ENCODE assay signal across 8 cellular contexts in the genomic region with DNA sequence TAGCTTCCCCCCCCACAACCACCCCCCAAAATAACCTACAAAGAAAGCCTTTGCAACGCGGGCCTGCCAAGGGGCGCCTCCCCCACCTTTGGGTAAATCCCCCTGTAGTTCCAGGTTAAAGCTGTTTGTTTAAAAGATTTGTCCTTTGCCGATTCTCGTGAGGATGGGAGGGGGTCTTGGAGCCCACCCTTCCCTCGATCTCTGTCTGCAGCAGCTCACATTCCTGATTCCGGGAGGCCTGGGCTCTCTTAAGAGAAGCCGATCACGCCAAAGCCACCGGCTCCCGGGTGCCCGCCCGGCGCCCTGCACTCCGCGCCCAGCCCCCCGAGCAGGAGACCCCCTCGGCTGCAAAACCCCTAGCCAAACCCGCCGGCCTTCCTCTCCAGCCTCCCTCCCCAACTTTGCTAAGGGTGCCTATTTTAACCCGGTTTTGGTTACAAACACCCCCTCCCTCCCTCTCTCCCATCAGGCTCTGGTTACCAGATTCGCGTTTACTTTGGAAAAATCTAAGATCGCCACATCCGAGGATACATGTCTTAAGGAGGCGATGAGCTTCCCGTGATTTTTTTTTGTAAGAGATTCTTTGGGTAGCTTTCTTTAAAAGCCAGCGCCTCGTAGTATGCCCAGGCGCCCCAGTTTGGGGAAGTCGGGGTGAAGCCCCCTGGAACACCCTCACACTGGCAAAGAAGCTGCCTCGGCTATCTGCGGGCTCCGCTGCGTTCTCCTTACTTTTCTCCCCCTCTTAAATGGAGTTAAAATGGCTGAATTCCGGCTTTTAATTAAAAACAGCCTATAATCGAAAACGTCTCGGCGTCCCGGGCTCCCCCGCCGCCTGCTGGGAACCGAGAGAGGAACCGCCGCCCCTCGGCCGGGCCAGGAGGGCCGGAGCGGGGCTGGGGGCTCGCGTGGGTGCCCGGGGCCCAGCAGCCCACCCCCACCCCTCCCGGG. TPM values are rescaled to one million over a fixed set of nuclear protein-coding genes. Genes with fewer than 3 reads are reported as not detected.
A peak's percentile ranks its signal among the peaks of the same experiment; 100 is the strongest.
DNase-seq lines count a peak whose midpoint lies in the region; ATAC-seq, FAIRE-seq and TF ChIP-seq lines count a peak whose summit lies in the region.

No MANE protein-coding gene starts in this region.

- H3K36me3 ChIP-seq in SJSA1 (peaks cover 26% of the 10 kb centered on the region), H1 (ENCODE audit: control insufficient read depth in 2 of 4, insufficient read depth in 4 of 4, low read length in 3 of 4) (peaks cover 0 to 16% (median 0%) of the 10 kb centered on the region in 4 experiments; a peak in 1 of 8 replicates), mucosa of rectum (ENCODE audit: control insufficient read depth in 2 of 2, insufficient read depth in 2 of 2, low read length in 2 of 2) (no peaks in the 10 kb centered on the region)

- H3K4me1 ChIP-seq in SJSA1 (replicated peaks) (peaks cover 40% of the 10 kb centered on the region), H1 (replicated peaks in 1 of 4; ENCODE audit: control insufficient read depth in 3 of 4, insufficient read depth in 4 of 4, low read length in 3 of 4) (peaks cover 9 to 49% (median 24%) of the 10 kb centered on the region in 4 experiments), mucosa of rectum (ENCODE audit: control insufficient read depth in 2 of 2, insufficient read depth in 2 of 2, low read length in 2 of 2) (peaks cover 16 to 21% of the 10 kb centered on the region in 2 donors)

- H3K79me1 ChIP-seq in H1 (ENCODE audit: low read depth, low read length) = no peaks in the 10 kb centered on the region

- H2BK15ac ChIP-seq in H1 (ENCODE audit: low read length) = no peak overlapping the region

- H3K27me3 Mint-ChIP-seq in activated naive CD4-positive, alpha-beta T cell treated with anti-CD3 and anti-CD28 coated beads, Interleukin-2, amount 50 U/mL, for 24 hours = peaks cover 42% of the 10 kb centered on the region

- POLR2A ChIA-PET in H1 (lab: Charles Lee; ENCODE audit: partially characterized antibody) = interaction anchor here (0.5 to 2.2 kb wide), 13 partner anchors 9 to 444 kb away, joined by 3 to 7 read pairs (median 4); no protein-coding TSS in a partner anchor

- H2BK12ac ChIP-seq in H1 (ENCODE audit: low read depth, low read length) = peak overlapping the region; percentile 80; the same call in 1 of the 2 replicates

- H2AFZ ChIP-seq in H1 (ENCODE audit: low read length) = no peak overlapping the region

- no peaks in the 10 kb centered on the region for H3K9me3 Mint-ChIP-seq in activated naive CD4-positive, alpha-beta T cell treated with anti-CD3 and anti-CD28 coated beads, Interleukin-2, amount 50 U/mL, for 24 hours

- no peaks in the 10 kb centered on the region for H3K27me3 ChIP-seq in SJSA1 (replicated peaks)
- H3K27me3 ChIP-seq in H1 (replicated peaks in 1 of 4; ENCODE audit: control insufficient read depth in 3 of 4, extremely low read depth in 1 of 4, insufficient read depth in 3 of 4, low read length in 3 of 4) = peaks cover 35 to 77% (median 68%) of the 10 kb centered on the region in 4 experiments
- H3K27me3 ChIP-seq in mucosa of rectum (ENCODE audit: control insufficient read depth in 2 of 2, insufficient read depth in 2 of 2, low read length in 2 of 2) = no peaks in the 10 kb centered on the region

- FAIRE-seq in H1 (lab: Jason Lieb, UNC) = no peak

- H3K18ac ChIP-seq in H1 (ENCODE audit: extremely low read depth, low read length) = peak overlapping the region; percentile 32

- no peak overlapping the region for H3K27ac Mint-ChIP-seq in activated naive CD4-positive, alpha-beta T cell treated with anti-CD3 and anti-CD28 coated beads, Interleukin-2, amount 50 U/mL, for 24 hours

- TF ChIP-seq EP300 in H1 (IDR thresholded peaks at IDR 0.05; ENCODE audit: borderline replicate concordance in 1 of 2, low read depth in 2 of 2, low read length in 2 of 2) = no peak

- no peak overlapping the region for H3K56ac ChIP-seq in H1 (replicated peaks; ENCODE audit: insufficient read length, low read depth, low read length)

- peaks cover 47% of the 10 kb centered on the region for H3K4me1 Mint-ChIP-seq in activated naive CD4-positive, alpha-beta T cell treated with anti-CD3 and anti-CD28 coated beads, Interleukin-2, amount 50 U/mL, for 24 hours

- no peak overlapping the region for H2BK20ac ChIP-seq in H1 (ENCODE audit: low read length)

- no peak overlapping the region for H3K14ac ChIP-seq in H1 (ENCODE audit: insufficient read length)

- no peaks in the 10 kb centered on the region for H3K79me2 ChIP-seq in H1 (ENCODE audit: control insufficient read depth in 1 of 2, insufficient read depth in 2 of 2, low read length in 2 of 2)

- H3K23ac ChIP-seq in H1 (ENCODE audit: insufficient read length) = no peak overlapping the region

- no peak overlapping the region for H3K4ac ChIP-seq in H1 (replicated peaks; ENCODE audit: insufficient read length, low read depth, low read length)

- no peak overlapping the region for H2AK5ac ChIP-seq in H1 (ENCODE audit: low read depth, low read length)

- peaks cover 5 to 11% of the 10 kb centered on the region in 2 experiments for H4K20me1 ChIP-seq in H1 (replicated peaks in 1 of 2; ENCODE audit: control insufficient read depth in 1 of 2, insufficient read depth in 2 of 2, low read length in 2 of 2)

- H4K8ac ChIP-seq in H1 (ENCODE audit: extremely low read depth, insufficient read depth, low read length) = no peak overlapping the region; the same call in 1 of the 2 replicates

- WGBS in H1 (ENCODE audit: extremely low coverage in 1 of 2, insufficient coverage in 1 of 2, insufficient read length in 1 of 2, insufficient replicate concordance in 2 of 2, low coverage in 1 of 2, low lambda C conversion rate in 2 of 2, missing lambda C conversion rate in 1 of 2), 2 experiments = 2% methylated on average over 43 of the region's 54 CpGs; no CpG with 5 or more reads in 1 of the 2 experiments

- H4K5ac ChIP-seq in H1 (ENCODE audit: insufficient read length, low read depth, low read length) = no peak overlapping the region

- H3K4me3 Mint-ChIP-seq in activated naive CD4-positive, alpha-beta T cell treated with anti-CD3 and anti-CD28 coated beads, Interleukin-2, amount 50 U/mL, for 24 hours = peak overlapping the region; percentile 74

- H3K4me3 ChIP-seq in SJSA1 (peak overlapping the region; percentile 92), H1 (ENCODE audit: extremely low read depth in 1 of 4, insufficient read depth in 2 of 4, low read depth in 3 of 4, low read length in 4 of 4) (peak overlapping the region; percentile 42 to 68 (median 46)), mucosa of rectum (ENCODE audit: low read length in 2 of 2) (peak overlapping the region; percentile 83 to 91)

- H3K9me3 ChIP-seq in SJSA1 (replicated peaks) (no peaks in the 10 kb centered on the region; the same call in 1 of the 2 replicates), H1 (ENCODE audit: insufficient read depth in 2 of 2, low read depth in 1 of 2, low read length in 1 of 2) (no peaks in the 10 kb centered on the region), mucosa of rectum (ENCODE audit: control insufficient read depth in 2 of 2, low read length in 2 of 2) (no peaks in the 10 kb centered on the region)

- CTCF ChIA-PET in H1 (lab: Charles Lee; ENCODE audit: partially characterized antibody) = interaction anchor here (0.6 to 3.7 kb wide), 12 partner anchors 15 to 72 kb away, joined by 3 to 16 read pairs (median 4); no protein-coding TSS in a partner anchor

- H3K27ac ChIP-seq in SJSA1 (peak overlapping the region; percentile 88), H1 (ENCODE audit: low read depth, low read length) (no peak overlapping the region), mucosa of rectum (ENCODE audit: low read depth in 2 of 2, low read length in 2 of 2) (peak overlapping the region; percentile 96 to 97)

- no peaks in the 10 kb centered on the region for H3K36me3 Mint-ChIP-seq in activated naive CD4-positive, alpha-beta T cell treated with anti-CD3 and anti-CD28 coated beads, Interleukin-2, amount 50 U/mL, for 24 hours

- H2BK120ac ChIP-seq in H1 (replicated peaks; ENCODE audit: low read depth, low read length) = no peak overlapping the region

- H3K23me2 ChIP-seq in H1 (ENCODE audit: low read depth, low read length) = peaks cover 40% of the 10 kb centered on the region

- DNase-seq in activated naive CD4-positive, alpha-beta T cell treated with anti-CD3 and anti-CD28 coated beads, Interleukin-2, amount 50 U/mL, for 16 hours = no peak
- DNase-seq in SJSA1 (ENCODE audit: low read depth in 1 of 2, low spot score in 2 of 2) (peak in 1 of 2 experiments; percentile 62), H1 (ENCODE audit: low read depth in 1 of 2, low spot score in 2 of 2) (peak in 1 of 2 experiments; percentile 67), D341Med (ENCODE audit: low spot score) (no peak)

- H3K4me2 ChIP-seq in H1 (ENCODE audit: insufficient read depth in 1 of 2, low read depth in 2 of 2, low read length in 2 of 2) = peak overlapping the region; percentile 81 to 86

- H4K91ac ChIP-seq in H1 (replicated peaks; ENCODE audit: insufficient read length, low read length) = no peak overlapping the region

- TF ChIP-seq POLR2A in H1 (IDR thresholded peaks at IDR 0.05; ENCODE audit: control extremely low read depth in 1 of 2, low read depth in 2 of 2, low read length in 2 of 2) = no peak

- TF ChIP-seq CTCF in H1 (IDR thresholded peaks at IDR 0.05; ENCODE audit: control extremely low read depth in 1 of 3, insufficient read depth in 1 of 3, low read depth in 1 of 3, low read length in 3 of 3) = no peak

- no peak for TF ChIP-seq RAD21 in H1 (IDR thresholded peaks at IDR 0.05 in 1 of 2, conservative IDR thresholded peaks at IDR 0.05 in 1 of 2; ENCODE audit: low read depth in 2 of 2, low read length in 2 of 2)

- H2BK5ac ChIP-seq in H1 (ENCODE audit: low read depth, low read length) = no peak overlapping the region

- ATAC-seq in GM21723 (IDR thresholded peaks at IDR 0.05; ENCODE audit: unreplicated experiment) (no peak), GM21619 (IDR thresholded peaks at IDR 0.05; ENCODE audit: unreplicated experiment) (no peak)

- H3K9ac ChIP-seq in H1 (replicated peaks in 1 of 4; ENCODE audit: extremely low read depth in 1 of 4, low read depth in 3 of 4, low read length in 3 of 4) = no peak overlapping the region; a peak in 1 of 7 replicates
- peak overlapping the region; percentile 87 to 88 for H3K9ac ChIP-seq in mucosa of rectum (ENCODE audit: low read depth in 1 of 2, low read length in 2 of 2)

TF ChIP-seq in H1, 55 proteins besides CTCF, POLR2A, EP300 and RAD21 (continues in another document):
- TF ChIP-seq CREB1 (IDR thresholded peaks at IDR 0.05) = no peak
- no peak for TF ChIP-seq NRF1 (IDR thresholded peaks at IDR 0.05; ENCODE audit: low read depth, low read length)
- TF ChIP-seq JUND (IDR thresholded peaks at IDR 0.05; ENCODE audit: low read length) = no peak

RNA-seq across cellular contexts. Expression of gene TNRC18, which starts 1.0 kb away (rescaled TPM):
- total RNA-seq in SJSA1 (2014; rRNA removed; shearing (Covaris generic)) = 19.8 and 28.4 TPM in 2 replicates
- total RNA-seq in H1 (2021; fragmentation: NEBNext Ultra II Directional; extraction: Animal tissue kit (Norgen Biotek cat#: 25700)) = 8.6 and 9.9 TPM in 2 replicates
- 1.7 and 3.2 TPM in 2 replicates for polyA plus RNA-seq in H1 (2011; rRNA removed)
- polyA plus RNA-seq in H1 (2011; cell fraction: cytosol; rRNA removed) = 2.3 TPM
- polyA plus RNA-seq in H1 (2011; cell fraction: nucleus; rRNA removed) = 6.3 TPM
- polyA plus RNA-seq in H1 (2012, experiment 1 of 2) = 6.6 to 8.1 TPM (median 7.1 TPM) in 4 replicates
- polyA plus RNA-seq in H1 (2012, experiment 2 of 2) = 6.2 TPM
- polyA plus RNA-seq in H1 (2013, experiment 1 of 2) = 7.2 TPM
- polyA plus RNA-seq in H1 (2013, experiment 2 of 2) = 6.0 TPM
- polyA minus RNA-seq in H1 (2011; rRNA and poly(A)+ RNA removed) = 2.0 and 2.7 TPM in 2 replicates
- 9.5 TPM for polyA minus RNA-seq in H1 (2011; cell fraction: cytosol; rRNA and poly(A)+ RNA removed)
- 2.5 TPM for polyA minus RNA-seq in H1 (2011; cell fraction: nucleus; rRNA and poly(A)+ RNA removed)

Comparison
In these comparisons a context has a peak if more than half of its experiments do, and no peak if none do; other contexts are left out.
1. H3K9ac ChIP-seq: peak in mucosa of rectum (2 of 2); none in H1 (0 of 4).
2. Peak in every context shown above with its lines, with median percentiles within 50 percentile points of each other: H3K4me3 ChIP-seq.